13 cellular contexts compared by ENCODE assay signal in genomic region chr17:64402469-64402868, GRCh38. TPM values are rescaled to one million over a fixed set of nuclear protein-coding genes. Genes with fewer than 3 reads are reported as not detected.
"Had no signal": no experiment of that assay in that cellular context is flagged by ENCODE, and none has a peak within 500 bp of the region (broad histone marks: within the 10 kb centered on the region; RNA-seq: fewer than 3 reads in every experiment).

No MANE protein-coding gene starts in this region.

- H3K9me3 ChIP-seq: adrenal gland, breast epithelium had no signal

- H3K4me3 ChIP-seq: adrenal gland, breast epithelium had no signal

- ATAC-seq: activated T-cell treated with anti-CD3 and anti-CD28 coated beads, Interleukin-2, amount 50 U/mL, for 4 hours; WTC11 had no signal

- H3K27ac ChIP-seq: breast epithelium, parathyroid adenoma had no signal

- DNase-seq: activated CD4-positive, alpha-beta T cell treated with anti-CD3 and anti-CD28 coated beads for 4 hours; activated CD8-positive, alpha-beta memory T cell treated with anti-CD3 and anti-CD28 coated beads, Interleukin-2, amount 50 U/mL, for 4 hours; activated naive CD4-positive, alpha-beta T cell treated with anti-CD3 and anti-CD28 coated beads for 36 hours; activated T-cell treated with anti-CD3 and anti-CD28 coated beads, Interleukin-2, amount 50 U/mL, for 4 hours; effector memory CD4-positive, alpha-beta T cell; mesenchymal stem cell; natural killer cell; stimulated activated naive CD4-positive, alpha-beta T cell had no signal

- H3K4me3 Mint-ChIP-seq: activated naive CD4-positive, alpha-beta T cell treated with anti-CD3 and anti-CD28 coated beads for 36 hours; activated T-cell treated with anti-CD3 and anti-CD28 coated beads, Interleukin-2, amount 50 U/mL, for 4 hours; T-helper 2 cell treated with Interferon-gamma antibody and Interleukin-4, amounts not matched to agents 5 μg/mL and 100 μg/mL, for 36 hours; WTC11 had no signal

- H3K27me3 ChIP-seq: adrenal gland, breast epithelium had no signal

- H3K9me3 Mint-ChIP-seq: activated naive CD4-positive, alpha-beta T cell treated with anti-CD3 and anti-CD28 coated beads for 36 hours; activated T-cell treated with anti-CD3 and anti-CD28 coated beads, Interleukin-2, amount 50 U/mL, for 4 hours; natural killer cell; T-helper 2 cell treated with Interferon-gamma antibody and Interleukin-4, amounts not matched to agents 5 μg/mL and 100 μg/mL, for 36 hours had no signal

- H3K36me3 Mint-ChIP-seq: natural killer cell, WTC11 had no signal

- H3K36me3 ChIP-seq: adrenal gland, breast epithelium had no signal

- H3K9ac ChIP-seq: parathyroid adenoma had no signal

- H2AFZ ChIP-seq: parathyroid adenoma had no signal

- H3K27ac Mint-ChIP-seq: activated naive CD4-positive, alpha-beta T cell treated with anti-CD3 and anti-CD28 coated beads for 36 hours; T-helper 2 cell treated with Interferon-gamma antibody and Interleukin-4, amounts not matched to agents 5 μg/mL and 100 μg/mL, for 36 hours; WTC11 had no signal

- H3K79me2 ChIP-seq: parathyroid adenoma had no signal

- H3K4me1 ChIP-seq: breast epithelium, parathyroid adenoma had no signal

RNA-seq across cellular contexts. Expression of gene MILR1, which starts 46.4 kb away (rescaled TPM):
- total RNA-seq: activated T-cell treated with anti-CD3 and anti-CD28 coated beads, Interleukin-2, amount 50 U/mL, for 4 hours; WTC11 had no signal
